ENCODE assay signal across 6 cellular contexts in the genomic region with DNA sequence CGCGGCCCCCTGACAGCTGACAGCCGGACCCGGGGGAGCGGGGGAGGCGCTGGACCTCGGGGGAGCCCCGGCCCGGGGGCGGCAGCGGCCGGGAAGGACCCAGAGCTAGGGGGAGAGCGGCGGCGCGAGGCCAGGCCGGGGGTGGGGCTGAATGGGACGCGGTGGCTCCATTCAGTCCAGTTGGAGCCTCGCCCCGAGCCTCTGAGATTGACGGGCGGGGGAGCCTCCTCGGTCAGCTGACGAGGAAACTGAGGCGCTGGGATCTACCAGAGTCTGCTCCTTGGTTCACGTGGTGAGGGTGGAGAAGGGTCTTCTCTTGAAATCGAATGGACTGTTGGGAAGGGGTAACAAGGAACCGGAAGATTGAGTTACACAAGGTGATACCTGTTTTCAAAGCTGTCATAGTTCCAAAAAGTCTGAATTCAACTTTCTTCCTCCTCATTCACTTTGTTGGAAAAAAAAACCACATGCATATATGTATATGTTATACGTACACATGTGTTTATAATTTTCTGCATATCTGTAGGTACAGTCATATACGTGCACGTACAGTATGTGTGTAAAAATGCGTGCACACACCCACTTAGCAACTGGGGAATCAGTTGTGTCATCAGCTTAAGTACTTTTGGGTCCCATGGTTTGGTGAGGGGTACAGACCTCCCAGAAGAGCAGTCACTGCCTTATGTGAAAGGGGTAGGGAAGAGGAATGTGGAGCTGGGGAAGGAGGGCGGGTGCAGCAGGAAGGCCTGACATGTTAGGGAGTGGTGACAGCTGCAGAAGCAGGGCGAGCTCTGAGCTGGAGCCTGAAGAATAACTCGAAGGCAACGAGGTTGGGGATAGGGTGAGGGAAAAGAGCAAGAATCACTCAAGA. TPM values are rescaled to one million over a fixed set of nuclear protein-coding genes. Genes with fewer than 3 reads are reported as not detected.
DNase-seq lines count a peak whose midpoint lies in the region; ATAC-seq and TF ChIP-seq lines count a peak whose summit lies in the region.

No MANE protein-coding gene starts in this region.

- H3K79me2 ChIP-seq in osteoblast (ENCODE audit: insufficient read depth, low read length): peaks cover 52% of the 10 kb centered on the region

- H3K9me3 ChIP-seq in osteoblast (ENCODE audit: low read depth, low read length): no peaks in the 10 kb centered on the region

- H3K36me3 ChIP-seq in osteoblast (ENCODE audit: insufficient read depth, low read length): peaks cover 3% of the 10 kb centered on the region

- peak overlapping the region; percentile 91 for H3K4me3 ChIP-seq in osteoblast (ENCODE audit: insufficient read depth, low read length)

- peak overlapping the region; percentile 100 for H3K4me2 ChIP-seq in osteoblast (ENCODE audit: insufficient read depth, low read length)

- peak; percentile 1 for DNase-seq in KG1 (lab: John Stamatoyannopoulos, UW)
- DNase-seq in osteoblast (ENCODE audit: insufficient read length, low spot score, missing footprints): no peak
- no peak for DNase-seq in MV-4-11 (lab: John Stamatoyannopoulos, UW)
- no peak for DNase-seq in central memory CD4-positive, alpha-beta T cell

- ATAC-seq in HG03108 (IDR thresholded peaks at IDR 0.05; ENCODE audit: unreplicated experiment): no peak

- H3K27ac ChIP-seq in cingulate gyrus (ENCODE audit: low read depth, low read length) (peak overlapping the region; percentile 69), osteoblast (ENCODE audit: low read depth, low read length) (peak overlapping the region; percentile 71)

- H4K20me1 ChIP-seq in osteoblast (ENCODE audit: insufficient read depth, low read length): peaks cover 14% of the 10 kb centered on the region

- peaks cover 38% of the 10 kb centered on the region for H3K4me1 ChIP-seq in osteoblast (ENCODE audit: insufficient read depth, low read length)

- peak overlapping the region; percentile 78 for H2AFZ ChIP-seq in osteoblast (ENCODE audit: low read length)

- no peaks in the 10 kb centered on the region for H3K27me3 ChIP-seq in osteoblast (ENCODE audit: insufficient read depth, low read length)

- no peak for TF ChIP-seq CTCF in osteoblast (IDR thresholded peaks at IDR 0.05; ENCODE audit: extremely low read depth, low read depth, low read length)

RNA-seq across cellular contexts. Expression of a gene that starts 0.6 kb away (rescaled TPM):
- total RNA-seq in osteoblast: 46.7 and 73.7 TPM in 2 replicates

RNA-seq across cellular contexts. Expression of a gene that starts 1.6 kb away (rescaled TPM):
- total RNA-seq in osteoblast: 5.0 and 5.8 TPM in 2 replicates

RNA-seq across cellular contexts. Expression of a gene that starts 37.6 kb away (rescaled TPM):
- total RNA-seq in osteoblast: 1.2 and 1.8 TPM in 2 replicates

RNA-seq across cellular contexts. Expression of a gene that starts 48.8 kb away (rescaled TPM):
- 20.3 and 30.0 TPM in 2 replicates for total RNA-seq in osteoblast
